ENCODE assay signal across 8 cellular contexts in the genomic region with DNA sequence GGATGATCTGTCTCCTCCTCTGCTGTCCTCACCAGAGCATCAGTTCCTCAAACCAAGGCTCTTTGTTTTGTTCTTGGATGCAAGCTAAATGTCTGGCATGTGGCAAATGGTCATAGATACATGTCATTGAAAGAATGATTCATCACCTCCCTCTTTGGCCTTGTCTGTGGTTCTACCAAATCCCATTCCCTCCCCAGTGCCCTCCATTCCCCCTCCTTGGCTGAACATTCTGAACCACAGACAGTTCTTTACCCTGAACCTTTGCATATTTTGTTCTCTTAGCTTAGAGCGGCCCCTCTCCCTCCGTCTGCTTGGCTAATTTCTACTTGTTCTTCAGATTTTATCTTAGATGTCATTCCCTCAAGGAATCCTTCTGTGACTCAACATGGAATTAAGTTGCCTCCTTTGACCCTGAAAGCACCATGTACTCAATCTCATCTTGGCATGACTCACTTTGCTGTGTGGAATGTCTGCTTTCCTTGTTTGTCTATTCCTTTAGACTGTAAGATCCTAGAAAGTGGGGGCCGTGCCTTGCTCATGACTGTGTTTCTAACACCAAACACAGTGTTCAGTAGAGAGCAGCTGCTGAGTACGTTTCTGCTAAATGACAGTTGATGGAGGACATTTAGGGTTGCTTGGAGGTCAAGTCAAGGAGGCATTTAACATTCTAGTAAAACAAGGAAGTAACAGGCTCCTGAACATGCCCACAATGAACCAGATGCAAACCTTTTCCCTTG. TPM values are rescaled to one million over a fixed set of nuclear protein-coding genes. Genes with fewer than 3 reads are reported as not detected.
DNase-seq lines count a peak whose midpoint lies in the region; ATAC-seq lines count a peak whose summit lies in the region.

No MANE protein-coding gene starts in this region.

- H3K9me3 Mint-ChIP-seq in CD8-positive, alpha-beta memory T cell: no peaks in the 10 kb centered on the region

- H3K4me3 Mint-ChIP-seq in CD8-positive, alpha-beta memory T cell: peak overlapping the region; percentile 26 to 78 (median 73)

- H3K36me3 ChIP-seq in CD8-positive, alpha-beta memory T cell (ENCODE audit: insufficient read depth, low read length): peaks cover 18% of the 10 kb centered on the region
- H3K36me3 ChIP-seq in effector memory CD4-positive, alpha-beta T cell (ENCODE audit: control insufficient read depth, insufficient read depth, low read length): peaks cover 20% of the 10 kb centered on the region

- peak overlapping the region; percentile 21 for H3K27ac ChIP-seq in CD8-positive, alpha-beta memory T cell (ENCODE audit: low read depth, low read length)
- H3K27ac ChIP-seq in effector memory CD4-positive, alpha-beta T cell (ENCODE audit: insufficient read depth, low read length, poor library complexity, severe bottlenecking): peak overlapping the region; percentile 40

- H3K4me1 Mint-ChIP-seq in CD8-positive, alpha-beta memory T cell: peaks cover 62 to 79% (median 73%) of the 10 kb centered on the region in 3 donors

- ATAC-seq in HG03097 (IDR thresholded peaks at IDR 0.05; ENCODE audit: low FRiP score, unreplicated experiment) (no peak), HG03108 (IDR thresholded peaks at IDR 0.05; ENCODE audit: unreplicated experiment) (no peak), HG03442 (IDR thresholded peaks at IDR 0.05; ENCODE audit: unreplicated experiment) (no peak)

- peaks cover 10 to 47% (median 31%) of the 10 kb centered on the region in 3 donors for H3K36me3 Mint-ChIP-seq in CD8-positive, alpha-beta memory T cell

- peak overlapping the region; percentile 69 to 97 (median 84) for H3K27ac Mint-ChIP-seq in CD8-positive, alpha-beta memory T cell

- H3K9me3 ChIP-seq in CD8-positive, alpha-beta memory T cell (ENCODE audit: low read length): no peaks in the 10 kb centered on the region
- no peaks in the 10 kb centered on the region for H3K9me3 ChIP-seq in effector memory CD4-positive, alpha-beta T cell (ENCODE audit: control insufficient read depth, low read length)

- H3K27me3 ChIP-seq in CD8-positive, alpha-beta memory T cell (ENCODE audit: insufficient read depth, low read length, poor library complexity, severe bottlenecking): no peaks in the 10 kb centered on the region
- no peaks in the 10 kb centered on the region for H3K27me3 ChIP-seq in effector memory CD4-positive, alpha-beta T cell (replicated peaks; ENCODE audit: control insufficient read depth, insufficient read depth, low read length, poor library complexity, severe bottlenecking)

- no peak for DNase-seq in CD8-positive, alpha-beta memory T cell
- DNase-seq in NOMO-1 (lab: John Stamatoyannopoulos, UW; ENCODE audit: unreplicated experiment in 2 of 2): peak; percentile 31 to 72
- no peak for DNase-seq in effector memory CD4-positive, alpha-beta T cell
- peak; percentile 99 for DNase-seq in non-pigmented ciliary epithelial cell (ENCODE audit: low read depth)
- no peak for DNase-seq in ureter (ENCODE audit: low spot score)

- H3K27me3 Mint-ChIP-seq in CD8-positive, alpha-beta memory T cell: no peaks in the 10 kb centered on the region

- CTCF ChIA-PET in CD8-positive, alpha-beta memory T cell (lab: Charles Lee): interaction anchor here (1.1 to 2.2 kb wide), 4 partner anchors 9 to 59 kb away, joined by 3 to 8 read pairs (median 3); a partner anchor contains a TSS

- peaks cover 71% of the 10 kb centered on the region for H3K4me1 ChIP-seq in CD8-positive, alpha-beta memory T cell (ENCODE audit: insufficient read depth, low read length)
- peaks cover 48% of the 10 kb centered on the region for H3K4me1 ChIP-seq in effector memory CD4-positive, alpha-beta T cell (ENCODE audit: control insufficient read depth, insufficient read depth, low read length, poor library complexity, severe bottlenecking)

- POLR2A ChIA-PET in CD8-positive, alpha-beta memory T cell (lab: Charles Lee): interaction anchor here (0.6 to 1.5 kb wide), 3 partner anchors 11 to 64 kb away, joined by 3 to 4 read pairs (median 3); no protein-coding TSS in a partner anchor

- peak overlapping the region; percentile 31 for H3K4me3 ChIP-seq in CD8-positive, alpha-beta memory T cell (ENCODE audit: low read length)
- H3K4me3 ChIP-seq in effector memory CD4-positive, alpha-beta T cell (ENCODE audit: insufficient read depth, low read depth, low read length, poor library complexity, severe bottlenecking): no peak overlapping the region

RNA-seq across cellular contexts. Expression of a gene that starts 8.1 kb away (rescaled TPM):
- 10 to 100 TPM; 19.1 to 21.7 TPM for total RNA-seq in CD8-positive, alpha-beta memory T cell
- 335 TPM for polyA plus RNA-seq in CD8-positive, alpha-beta memory T cell
- 10.7 TPM for total RNA-seq in ureter

Comparison
In these comparisons a context has a peak if more than half of its experiments do, and no peak if none do; other contexts are left out.
1. DNase-seq: peak in NOMO-1 (2 of 2) and non-pigmented ciliary epithelial cell (single experiment); none in CD8-positive, alpha-beta memory T cell (0 of 5), effector memory CD4-positive, alpha-beta T cell (0 of 3) and ureter (single experiment).